8 cellular contexts compared by ENCODE assay signal in genomic region chr1:156504821-156505678, GRCh38. TPM values are rescaled to one million over a fixed set of nuclear protein-coding genes. Genes with fewer than 3 reads are reported as not detected.
DNase-seq lines count a peak whose midpoint lies in the region; ATAC-seq lines count a peak whose summit lies in the region.

No MANE protein-coding gene starts in this region.

- H4K20me1 ChIP-seq in BLaER1 treated with 17β-estradiol and CSF1 and Interleukin-3, amounts not matched to agents 10 nM and 100 nM = peaks cover 0 to 5% (median 4%) of the 10 kb centered on the region in 11 experiments; a peak in 8 of 22 replicates

- H3K27ac ChIP-seq in BLaER1 treated with 17β-estradiol and CSF1 and Interleukin-3, amounts not matched to agents 10 nM and 100 nM = peak overlapping the region; percentile 95 to 100 (median 99)
- H3K27ac ChIP-seq in effector memory CD4-positive, alpha-beta T cell (ENCODE audit: insufficient read depth, low read length, poor library complexity, severe bottlenecking) = peak overlapping the region; percentile 95

- H3K9me3 ChIP-seq in BLaER1 treated with 17β-estradiol and CSF1 and Interleukin-3, amounts not matched to agents 10 nM and 100 nM (replicated peaks in 1 of 11) = no peaks in the 10 kb centered on the region
- no peaks in the 10 kb centered on the region for H3K9me3 ChIP-seq in effector memory CD4-positive, alpha-beta T cell (ENCODE audit: control insufficient read depth, low read length)

- peak; percentile 44 for ATAC-seq in GM19397 (IDR thresholded peaks at IDR 0.05; ENCODE audit: unreplicated experiment)

- H3K27me3 ChIP-seq in BLaER1 treated with 17β-estradiol and CSF1 and Interleukin-3, amounts not matched to agents 10 nM and 100 nM = no peaks in the 10 kb centered on the region
- no peaks in the 10 kb centered on the region for H3K27me3 ChIP-seq in effector memory CD4-positive, alpha-beta T cell (replicated peaks; ENCODE audit: control insufficient read depth, insufficient read depth, low read length, poor library complexity, severe bottlenecking)

- peak overlapping the region; percentile 93 to 100 (median 98) for H3K9ac ChIP-seq in BLaER1 treated with 17β-estradiol and CSF1 and Interleukin-3, amounts not matched to agents 10 nM and 100 nM

- H3K4me3 ChIP-seq in BLaER1 treated with 17β-estradiol and CSF1 and Interleukin-3, amounts not matched to agents 10 nM and 100 nM = peak overlapping the region; percentile 32 to 99 (median 76); a peak in 18 of 20 replicates
- H3K4me3 ChIP-seq in effector memory CD4-positive, alpha-beta T cell (ENCODE audit: insufficient read depth, low read depth, low read length, poor library complexity, severe bottlenecking) = peak overlapping the region; percentile 49

- peak; percentile 98 for DNase-seq in HT1080 (ENCODE audit: low read depth)
- DNase-seq in NK-92 treated with Interleukin-12 subunit alpha and Interleukin-12 subunit beta, amount 100 ng/mL, for 24 hours (lab: John Stamatoyannopoulos, UW) = peak; percentile 97
- DNase-seq in activated CD8-positive, alpha-beta memory T cell treated with anti-CD3 and anti-CD28 coated beads for 4 hours (ENCODE audit: low read depth in 2 of 2) = peak; percentile 98
- peak; percentile 96 to 98 (median 97) for DNase-seq in effector memory CD4-positive, alpha-beta T cell
- DNase-seq in medulla oblongata (ENCODE audit: extremely low spot score) = peak; percentile 99
- DNase-seq in stimulated activated CD4-positive, alpha-beta T cell treated with anti-CD3 and anti-CD28 coated beads, TNF-alpha, amount 100 ng/mL, for 4 hours (ENCODE audit: low read depth in 3 of 3) = peak; percentile 96 to 97 (median 96)

- H3K4me2 ChIP-seq in BLaER1 treated with 17β-estradiol and CSF1 and Interleukin-3, amounts not matched to agents 10 nM and 100 nM = peak overlapping the region; percentile 86 to 98 (median 94)

- H3K36me3 ChIP-seq in BLaER1 treated with 17β-estradiol and CSF1 and Interleukin-3, amounts not matched to agents 10 nM and 100 nM = no peaks in the 10 kb centered on the region
- H3K36me3 ChIP-seq in effector memory CD4-positive, alpha-beta T cell (ENCODE audit: control insufficient read depth, insufficient read depth, low read length) = no peaks in the 10 kb centered on the region

- peaks cover 79 to 84% (median 83%) of the 10 kb centered on the region in 10 experiments for H3K4me1 ChIP-seq in BLaER1 treated with 17β-estradiol and CSF1 and Interleukin-3, amounts not matched to agents 10 nM and 100 nM
- H3K4me1 ChIP-seq in effector memory CD4-positive, alpha-beta T cell (ENCODE audit: control insufficient read depth, insufficient read depth, low read length, poor library complexity, severe bottlenecking) = peaks cover 43% of the 10 kb centered on the region

RNA-seq across cellular contexts. Expression of gene MEF2D, which starts 4.5 kb away (rescaled TPM):
- 21.6 and 27.9 TPM in 2 replicates for total RNA-seq in HT1080 (2014; rRNA removed; shearing (Covaris generic))
- 58.1 and 61.9 TPM in 2 replicates for polyA plus RNA-seq in HT1080 (2015; cell fraction: cytosol; rRNA removed)
- polyA plus RNA-seq in HT1080 (2015; cell fraction: nucleus; rRNA removed) = 72.6 and 75.6 TPM in 2 replicates

Comparison
In these comparisons a context has a peak if more than half of its experiments do, and no peak if none do; other contexts are left out.
1. Peak in every context shown above with its lines: DNase-seq, ATAC-seq, H3K4me3 ChIP-seq and H3K27ac ChIP-seq.